ENCODE assay signal across 16 cellular contexts in the genomic region with DNA sequence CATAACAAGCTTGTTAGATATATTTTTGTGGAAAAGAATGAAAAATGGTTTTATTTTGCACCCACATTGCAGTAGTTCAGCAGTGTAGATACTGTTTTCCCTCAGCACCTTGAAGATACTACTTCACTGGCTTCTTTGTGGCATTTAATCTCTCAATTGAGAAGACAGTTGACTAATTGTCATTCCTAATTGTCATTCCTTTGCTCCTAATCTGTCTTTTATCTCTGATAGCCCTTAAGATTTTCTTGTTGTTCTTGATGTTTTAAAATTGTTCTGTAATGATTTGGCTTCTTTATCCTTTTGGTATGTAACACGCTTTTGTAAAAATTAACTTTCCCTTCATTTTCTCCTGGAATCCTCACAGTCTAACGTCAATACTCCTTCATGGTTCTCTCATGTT. TPM values are rescaled to one million over a fixed set of nuclear protein-coding genes. Genes with fewer than 3 reads are reported as not detected.
DNase-seq lines count a peak whose midpoint lies in the region; ATAC-seq and TF ChIP-seq lines count a peak whose summit lies in the region.
"Had no signal": no experiment of that assay in that cellular context is flagged by ENCODE, and none has a peak within 500 bp of the region (broad histone marks: within the 10 kb centered on the region; RNA-seq: fewer than 3 reads in every experiment).

No MANE protein-coding gene starts in this region.

- H3K18ac ChIP-seq in H9 (ENCODE audit: insufficient read length, low read depth, low read length), result no peak overlapping the region

- intact Hi-C loops in Caco-2 (cut with micrococcal nuclease; ENCODE audit: unreplicated experiment), result no loop called here
- intact Hi-C loops in activated T-helper 1 cell treated with anti-CD3 and anti-CD28 coated beads, Interleukin-12 subunit alpha, Interleukin-12 subunit beta, Interleukin-2, Interleukin-4 antibody, amounts not matched to agents 30 ng/mL and 10 ng/mL and 1 ng/mL, durations not matched to agents 14 hours and 24 hours and 36 hours (cut with micrococcal nuclease), result no loop called here
- intact Hi-C loops in Calu3 (cut with micrococcal nuclease; ENCODE audit: unreplicated experiment), result no loop called here

- no peak overlapping the region for H2AK5ac ChIP-seq in H9 (ENCODE audit: insufficient read length, low read length)

- no peak overlapping the region for H4K5ac ChIP-seq in H9 (ENCODE audit: insufficient read length, low read depth, low read length)

- no TSS peak for BruUV-seq in Caco-2 (replicated peaks; lab: Mats Ljungman, UMichigan)
- no TSS peak for BruUV-seq in Calu3 (replicated peaks; lab: Mats Ljungman, UMichigan)

- H3K23me2 ChIP-seq in H9 (ENCODE audit: insufficient read length, low read depth, low read length, poor library complexity, severe bottlenecking), result no peaks in the 10 kb centered on the region

- no peaks in the 10 kb centered on the region for H3K27me3 Mint-ChIP-seq in Caco-2 (ENCODE audit: insufficient read depth, unreplicated experiment)
- no peaks in the 10 kb centered on the region for H3K27me3 Mint-ChIP-seq in H9 (ENCODE audit: low read depth)
- H3K27me3 Mint-ChIP-seq in neural progenitor cell (ENCODE audit: insufficient read depth, low read depth), result peaks cover 2% of the 10 kb centered on the region
- H3K27me3 Mint-ChIP-seq in activated T-helper 1 cell treated with anti-CD3 and anti-CD28 coated beads, Interleukin-12 subunit alpha, Interleukin-12 subunit beta, Interleukin-2, Interleukin-4 antibody, amounts not matched to agents 30 ng/mL and 10 ng/mL and 1 ng/mL, durations not matched to agents 14 hours and 24 hours and 36 hours (ENCODE audit: insufficient read depth), result peaks cover 3% of the 10 kb centered on the region
- no peaks in the 10 kb centered on the region for H3K27me3 Mint-ChIP-seq in Calu3 (ENCODE audit: unreplicated experiment)

- H2BK5ac ChIP-seq in H9 (ENCODE audit: insufficient read length, low read length), result no peak overlapping the region

- no peak for TF ChIP-seq CTCF in Caco-2 (IDR thresholded peaks at IDR 0.05; ENCODE audit: insufficient read depth in 1 of 2, low read depth in 1 of 2, low read length in 1 of 2, severe bottlenecking in 1 of 2, unreplicated experiment in 1 of 2)
- TF ChIP-seq CTCF in H9 (conservative IDR thresholded peaks at IDR 0.05), result no peak
- TF ChIP-seq CTCF in neural progenitor cell (IDR thresholded peaks at IDR 0.05), result no peak
- no peak for TF ChIP-seq CTCF in Calu3 (IDR thresholded peaks at IDR 0.05; ENCODE audit: unreplicated experiment)

- H3K79me1 ChIP-seq in H9 (ENCODE audit: insufficient read depth, low read depth, low read length, poor library complexity, severe bottlenecking), result no peaks in the 10 kb centered on the region

- CTCF ChIA-PET in Caco-2 (lab: Charles Lee) (no interaction called here), Calu3 (lab: Charles Lee) (no interaction called here)

- no peak for ATAC-seq in GM18909 (IDR thresholded peaks at IDR 0.05; ENCODE audit: poor library complexity, unreplicated experiment)
- ATAC-seq: HCT116, K562 had no signal

- H3K4me3 ChIP-seq in Caco-2 (ENCODE audit: low read depth, low read length) (no peak overlapping the region), NT2/D1 (ENCODE audit: insufficient read length, low read depth) (no peak overlapping the region), neural progenitor cell (no peak overlapping the region)
- H3K4me3 ChIP-seq: BLaER1, K562 had no signal

- no peak overlapping the region for H3K56ac ChIP-seq in H9 (ENCODE audit: insufficient read length, low read depth, low read length)

- H3K4me1 Mint-ChIP-seq in Caco-2 (ENCODE audit: low read depth, unreplicated experiment) (peaks cover 29% of the 10 kb centered on the region), H9 (peaks cover 29 to 40% of the 10 kb centered on the region in 2 experiments), neural progenitor cell (peaks cover 4% of the 10 kb centered on the region), Calu3 (ENCODE audit: low read depth, unreplicated experiment) (peaks cover 9% of the 10 kb centered on the region)
- H3K4me1 Mint-ChIP-seq in activated T-helper 1 cell treated with anti-CD3 and anti-CD28 coated beads, Interleukin-12 subunit alpha, Interleukin-12 subunit beta, Interleukin-2, Interleukin-4 antibody, amounts not matched to agents 30 ng/mL and 10 ng/mL and 1 ng/mL, durations not matched to agents 14 hours and 24 hours and 36 hours (ENCODE audit: low read depth), result no peaks in the 10 kb centered on the region
- H3K4me1 Mint-ChIP-seq: CD4-positive, alpha-beta memory T cell had no signal

- no peak overlapping the region for H3K14ac ChIP-seq in H9 (ENCODE audit: insufficient read depth, low read length)

- H3K4me3 Mint-ChIP-seq in Caco-2 (ENCODE audit: unreplicated experiment) (no peak overlapping the region), H9 (no peak overlapping the region), neural progenitor cell (no peak overlapping the region), Calu3 (ENCODE audit: low read depth, unreplicated experiment) (no peak overlapping the region)
- no peak overlapping the region for H3K4me3 Mint-ChIP-seq in activated T-helper 1 cell treated with anti-CD3 and anti-CD28 coated beads, Interleukin-12 subunit alpha, Interleukin-12 subunit beta, Interleukin-2, Interleukin-4 antibody, amounts not matched to agents 30 ng/mL and 10 ng/mL and 1 ng/mL, durations not matched to agents 14 hours and 24 hours and 36 hours
- H3K4me3 Mint-ChIP-seq: CD14-positive monocyte; CD4-positive, alpha-beta memory T cell; HFFc6 had no signal

- H3K27ac Mint-ChIP-seq in Caco-2 (ENCODE audit: unreplicated experiment) (peak overlapping the region; percentile 31), H9 (peak overlapping the region; percentile 50 to 80 (median 58); a peak in 5 of 7 replicates), neural progenitor cell (no peak overlapping the region), Calu3 (ENCODE audit: unreplicated experiment) (no peak overlapping the region)
- H3K27ac Mint-ChIP-seq in activated T-helper 1 cell treated with anti-CD3 and anti-CD28 coated beads, Interleukin-12 subunit alpha, Interleukin-12 subunit beta, Interleukin-2, Interleukin-4 antibody, amounts not matched to agents 30 ng/mL and 10 ng/mL and 1 ng/mL, durations not matched to agents 14 hours and 24 hours and 36 hours, result no peak overlapping the region
- H3K27ac Mint-ChIP-seq: CD14-positive monocyte; CD4-positive, alpha-beta memory T cell; HFFc6 had no signal

- H3K4me2 ChIP-seq in H9 (ENCODE audit: insufficient read depth, insufficient read length, low read length) (no peak overlapping the region), neural progenitor cell (peak overlapping the region; percentile 23)
- H3K4me2 ChIP-seq: BLaER1 had no signal

- H2BK12ac ChIP-seq in H9 (ENCODE audit: insufficient read length, low read depth, low read length), result no peak overlapping the region

- no peak overlapping the region for H3K4ac ChIP-seq in H9 (ENCODE audit: low read depth, low read length)

- WGBS in H9 (ENCODE audit: extremely low coverage, insufficient read length, low lambda C conversion rate), result no CpG with 5 or more reads among the region's 2 CpGs

- DNase-seq in Caco-2, result no peak
- DNase-seq in H9, result no peak
- peak; percentile 23 for DNase-seq in NT2/D1 (ENCODE audit: low read depth, low spot score)
- DNase-seq in neural progenitor cell (ENCODE audit: low spot score), result no peak
- DNase-seq in activated T-helper 1 cell treated with anti-CD3 and anti-CD28 coated beads, Interleukin-12 subunit alpha, Interleukin-12 subunit beta, Interleukin-2, Interleukin-4 antibody, amounts not matched to agents 30 ng/mL and 10 ng/mL and 1 ng/mL, durations not matched to agents 14 hours and 24 hours and 36 hours (ENCODE audit: low spot score), result no peak
- no peak for DNase-seq in Calu3
- DNase-seq: 8988T; CD4-positive, alpha-beta memory T cell; GF-D8; HFFc6; IMR-90 had no signal

- POLR2A ChIA-PET in Caco-2 (lab: Charles Lee), result no interaction called here

- no peak overlapping the region for H3K23ac ChIP-seq in H9 (ENCODE audit: insufficient read length, low read depth, low read length)

- no peak overlapping the region for H4K8ac ChIP-seq in H9 (replicated peaks; ENCODE audit: insufficient read length, low read depth, low read length)

- no peak overlapping the region for H2BK120ac ChIP-seq in H9 (ENCODE audit: low read depth, low read length, poor library complexity, severe bottlenecking)

- H3K27ac ChIP-seq in H9 (ENCODE audit: insufficient read length, low read depth, low read length), result no peak overlapping the region
- H3K27ac ChIP-seq in neural progenitor cell, result peak overlapping the region; percentile 54
- H3K27ac ChIP-seq: BLaER1 had no signal

- no peak overlapping the region for H2BK20ac ChIP-seq in H9 (ENCODE audit: low read depth, low read length, poor library complexity, severe bottlenecking)

- H3K27me3 ChIP-seq in Caco-2 (replicated peaks; ENCODE audit: control insufficient read depth, insufficient read depth, low read length) (no peaks in the 10 kb centered on the region), H9 (ENCODE audit: insufficient read depth, low read length) (no peaks in the 10 kb centered on the region), NT2/D1 (ENCODE audit: insufficient read depth, insufficient read length) (no peaks in the 10 kb centered on the region), neural progenitor cell (no peaks in the 10 kb centered on the region)
- H3K27me3 ChIP-seq: BLaER1 had no signal

- H3T11ph ChIP-seq in H9 (ENCODE audit: low read length), result no peak overlapping the region

- no peak overlapping the region for H2AFZ ChIP-seq in H9 (ENCODE audit: low read length)
- no peak overlapping the region for H2AFZ ChIP-seq in neural progenitor cell (replicated peaks)

- H3K36me3 ChIP-seq in Caco-2 (ENCODE audit: control insufficient read depth, insufficient read depth, low read length) (no peaks in the 10 kb centered on the region), NT2/D1 (ENCODE audit: insufficient read depth, insufficient read length, low read length) (no peaks in the 10 kb centered on the region), neural progenitor cell (no peaks in the 10 kb centered on the region)
- H3K36me3 ChIP-seq: BLaER1 had no signal

- H3K9me3 Mint-ChIP-seq in Caco-2 (ENCODE audit: unreplicated experiment) (no peaks in the 10 kb centered on the region), H9 (no peaks in the 10 kb centered on the region), neural progenitor cell (no peaks in the 10 kb centered on the region), Calu3 (ENCODE audit: low read depth, unreplicated experiment) (no peaks in the 10 kb centered on the region)
- H3K9me3 Mint-ChIP-seq in activated T-helper 1 cell treated with anti-CD3 and anti-CD28 coated beads, Interleukin-12 subunit alpha, Interleukin-12 subunit beta, Interleukin-2, Interleukin-4 antibody, amounts not matched to agents 30 ng/mL and 10 ng/mL and 1 ng/mL, durations not matched to agents 14 hours and 24 hours and 36 hours, result no peaks in the 10 kb centered on the region
- H3K9me3 Mint-ChIP-seq: CD14-positive monocyte; CD4-positive, alpha-beta memory T cell; HFFc6 had no signal

- no peak overlapping the region for H3K9ac ChIP-seq in H9 (ENCODE audit: extremely low read depth, insufficient read length, low read length)
- H3K9ac ChIP-seq in NT2/D1 (ENCODE audit: insufficient read length, low read depth), result no peak overlapping the region
- H3K9ac ChIP-seq in neural progenitor cell, result no peak overlapping the region
- H3K9ac ChIP-seq: BLaER1 had no signal

- H3K36me3 Mint-ChIP-seq in Caco-2 (ENCODE audit: insufficient read depth, unreplicated experiment) (peaks cover 7% of the 10 kb centered on the region), H9 (ENCODE audit: insufficient read depth in 1 of 3, low read depth in 3 of 3) (no peaks in the 10 kb centered on the region), neural progenitor cell (no peaks in the 10 kb centered on the region), Calu3 (ENCODE audit: insufficient read depth, unreplicated experiment) (no peaks in the 10 kb centered on the region)
- H3K36me3 Mint-ChIP-seq in activated T-helper 1 cell treated with anti-CD3 and anti-CD28 coated beads, Interleukin-12 subunit alpha, Interleukin-12 subunit beta, Interleukin-2, Interleukin-4 antibody, amounts not matched to agents 30 ng/mL and 10 ng/mL and 1 ng/mL, durations not matched to agents 14 hours and 24 hours and 36 hours (ENCODE audit: low read depth), result no peaks in the 10 kb centered on the region
- H3K36me3 Mint-ChIP-seq: CD14-positive monocyte; CD4-positive, alpha-beta memory T cell had no signal

- no peak overlapping the region for H2BK15ac ChIP-seq in H9 (ENCODE audit: low read depth, low read length)

- peaks cover 34% of the 10 kb centered on the region for H3K4me1 ChIP-seq in Caco-2
- peaks cover 6% of the 10 kb centered on the region; the same call in 1 of the 2 replicates for H3K4me1 ChIP-seq in H9 (ENCODE audit: insufficient read depth, low read length)
- H3K4me1 ChIP-seq in NT2/D1 (ENCODE audit: insufficient read depth, insufficient read length), result peaks cover 2% of the 10 kb centered on the region
- peaks cover 7% of the 10 kb centered on the region for H3K4me1 ChIP-seq in neural progenitor cell

- H4K20me1 ChIP-seq in H9 (ENCODE audit: control insufficient read depth, insufficient read depth, insufficient read length) (no peaks in the 10 kb centered on the region), neural progenitor cell (ENCODE audit: low read depth) (no peaks in the 10 kb centered on the region)
- H4K20me1 ChIP-seq: BLaER1 had no signal

- no peaks in the 10 kb centered on the region for H3K79me2 ChIP-seq in H9 (ENCODE audit: insufficient read depth, low read length)
- H3K79me2 ChIP-seq in neural progenitor cell (ENCODE audit: low read depth), result no peaks in the 10 kb centered on the region

- H3K9me3 ChIP-seq in Caco-2 (no peaks in the 10 kb centered on the region), H9 (ENCODE audit: control insufficient read depth, low read depth, low read length) (no peaks in the 10 kb centered on the region), NT2/D1 (ENCODE audit: insufficient read depth, low read length) (no peaks in the 10 kb centered on the region), neural progenitor cell (ENCODE audit: low read depth) (no peaks in the 10 kb centered on the region)
- H3K9me3 ChIP-seq: BLaER1 had no signal

- peaks cover 13% of the 10 kb centered on the region for H3F3A ChIP-seq in neural progenitor cell (ENCODE audit: low read depth)

- H4K91ac ChIP-seq in H9 (ENCODE audit: insufficient read length, low read depth, low read length), result no peak overlapping the region

RNA-seq across cellular contexts. Expression of gene CCNYL1, which starts 38.0 kb away (rescaled TPM):
- total RNA-seq in Caco-2 (2022), result 39.4 and 40.7 TPM in 2 replicates
- 27.0 and 28.1 TPM in 2 replicates for total RNA-seq in H9 (2021)
- 15.0 and 22.0 TPM in 2 replicates for total RNA-seq in neural progenitor cell (ENCODE audit: low replicate concordance)
- total RNA-seq in activated T-helper 1 cell treated with anti-CD3 and anti-CD28 coated beads, Interleukin-12 subunit alpha, Interleukin-12 subunit beta, Interleukin-2, Interleukin-4 antibody, amounts not matched to agents 30 ng/mL and 10 ng/mL and 1 ng/mL, durations not matched to agents 14 hours and 24 hours and 36 hours, result 6.8 and 8.7 TPM in 2 replicates
- 13.7 and 16.3 TPM in 2 replicates for total RNA-seq in Calu3 (2022)

RNA-seq across cellular contexts. Expression of gene METTL21A, which starts 48.2 kb away (rescaled TPM):
- 31.0 and 34.0 TPM in 2 replicates for total RNA-seq in Caco-2 (2022)
- total RNA-seq in H9 (2021), result 65.9 and 68.6 TPM in 2 replicates
- total RNA-seq in neural progenitor cell (ENCODE audit: low replicate concordance), result 43.3 and 65.2 TPM in 2 replicates
- 33.2 and 36.1 TPM in 2 replicates for total RNA-seq in activated T-helper 1 cell treated with anti-CD3 and anti-CD28 coated beads, Interleukin-12 subunit alpha, Interleukin-12 subunit beta, Interleukin-2, Interleukin-4 antibody, amounts not matched to agents 30 ng/mL and 10 ng/mL and 1 ng/mL, durations not matched to agents 14 hours and 24 hours and 36 hours
- 27.6 TPM in 2 replicates for total RNA-seq in Calu3 (2022)

Comparison
In these comparisons a context has a peak if more than half of its experiments do, and no peak if none do; other contexts are left out.
1. H3K27ac Mint-ChIP-seq: peak in Caco-2 (single experiment) and H9 (3 of 3); none in neural progenitor cell (single experiment), activated T-helper 1 cell treated with anti-CD3 and anti-CD28 coated beads, Interleukin-12 subunit alpha, Interleukin-12 subunit beta, Interleukin-2, Interleukin-4 antibody, amounts not matched to agents 30 ng/mL and 10 ng/mL and 1 ng/mL, durations not matched to agents 14 hours and 24 hours and 36 hours (single experiment) and Calu3 (single experiment).